8 cellular contexts compared by ENCODE assay signal in genomic region chr19:5031231-5032100, GRCh38.
DNase-seq lines count a peak whose midpoint lies in the region; ATAC-seq lines count a peak whose summit lies in the region.

No MANE protein-coding gene starts in this region.

- peak; percentile 54 for DNase-seq in CMK (ENCODE audit: low read depth)
- DNase-seq in H4 (ENCODE audit: low spot score) = peak; percentile 58
- DNase-seq in NCI-H226 = peak; percentile 43
- peak; percentile 78 to 83 for DNase-seq in activated CD4-positive, alpha-beta T cell treated with anti-CD3 and anti-CD28 coated beads for 24 hours (ENCODE audit: low read depth in 2 of 2)
- DNase-seq in central memory CD4-positive, alpha-beta T cell = peak; percentile 61
- peak; percentile 78 for DNase-seq in kidney tubule cell (ENCODE audit: low spot score)
- peak; percentile 71 for DNase-seq in stimulated activated CD4-positive, alpha-beta T cell treated with anti-CD3 and anti-CD28 coated beads, Interleukin-2, amount 100 ng/mL, for 4 hours (ENCODE audit: low read depth)

- no peak for ATAC-seq in GM21367 (IDR thresholded peaks at IDR 0.05; ENCODE audit: unreplicated experiment)
